11 cellular contexts compared by ENCODE assay signal in the genomic region with DNA sequence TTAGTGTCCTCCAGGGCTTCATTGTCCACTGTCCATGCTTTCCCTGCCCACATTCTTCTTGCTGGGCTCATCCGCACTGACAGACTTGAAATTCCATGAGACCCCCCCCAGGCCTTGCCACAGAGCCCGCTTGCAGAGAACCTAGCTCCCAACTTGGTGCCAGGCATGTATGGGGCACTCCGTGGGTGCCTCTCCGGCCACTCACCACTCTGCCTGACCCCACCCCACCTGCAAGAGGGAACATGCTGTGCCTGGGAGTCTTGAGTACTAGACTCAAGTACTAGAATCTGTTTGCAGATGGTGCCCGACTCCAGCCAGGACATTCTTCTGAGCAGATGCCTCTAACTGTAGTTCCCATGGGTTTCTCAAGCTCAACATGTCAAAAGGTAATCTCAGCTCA. TPM values are rescaled to one million over a fixed set of nuclear protein-coding genes. Genes with fewer than 3 reads are reported as not detected.
A peak's percentile ranks its signal among the peaks of the same experiment; 100 is the strongest.
DNase-seq lines count a peak whose midpoint lies in the region; ATAC-seq, FAIRE-seq and TF ChIP-seq lines count a peak whose summit lies in the region.
"Had no signal": no experiment of that assay in that cellular context is flagged by ENCODE, and none has a peak within 500 bp of the region (broad histone marks: within the 10 kb centered on the region; RNA-seq: fewer than 3 reads in every experiment).

No MANE protein-coding gene starts in this region.

- peak overlapping the region in 7 of 10 donors; percentile 24 to 75 (median 53) for H3K27ac ChIP-seq in heart right ventricle
- no peak overlapping the region for H3K27ac ChIP-seq in K562 (ENCODE audit: extremely low read depth, low read depth, low read length)
- H3K27ac ChIP-seq in mesenchymal stem cell (ENCODE audit: low read length, poor library complexity, severe bottlenecking): peak overlapping the region; percentile 24
- peak overlapping the region in 3 of 4 donors; percentile 23 to 49 (median 43) for H3K27ac ChIP-seq in upper lobe of left lung
- H3K27ac ChIP-seq: BLaER1 had no signal

- peak overlapping the region in 1 of 2 experiments; percentile 9 for H3K23ac ChIP-seq in mesenchymal stem cell (ENCODE audit: low read length in 2 of 2)

- H4K91ac ChIP-seq in mesenchymal stem cell (ENCODE audit: low read length): peak overlapping the region; percentile 47

- H3K14ac ChIP-seq in mesenchymal stem cell (ENCODE audit: low read length in 2 of 2): peak overlapping the region in 1 of 2 experiments; percentile 44

- 89 to 94% methylated on average over 5 of the region's 5 CpGs for WGBS in heart right ventricle, 2 donors
- WGBS in K562 (ENCODE audit: insufficient coverage, low coverage, missing lambda C conversion rate): 64% methylated on average over 5 of the region's 5 CpGs
- 89% methylated on average over 5 of the region's 5 CpGs for WGBS in mesenchymal stem cell
- WGBS in upper lobe of left lung, 2 donors: 77 to 86% methylated on average over 3 to 5 of the region's 5 CpGs

- TF ChIP-seq CTCF in heart right ventricle (IDR thresholded peaks at IDR 0.05): no peak
- no peak for TF ChIP-seq CTCF in K562 (IDR thresholded peaks at IDR 0.05 in 2 of 3, conservative IDR thresholded peaks at IDR 0.05 in 1 of 3; ENCODE audit: insufficient read depth in 2 of 3, low read depth in 1 of 3, low read length in 3 of 3)
- TF ChIP-seq CTCF in upper lobe of left lung (IDR thresholded peaks at IDR 0.05): no peak

- DNase-seq in heart right ventricle (no peak), left cardiac atrium (no peak), K562 (ENCODE audit: extremely low read depth in 1 of 4, low spot score in 3 of 4) (no peak), mesenchymal stem cell (no peak), upper lobe of left lung (peak; percentile 32 to 55), NOMO-1 treated with dmso at 0.1 percent for 144 hours (lab: John Stamatoyannopoulos, UW; ENCODE audit: unreplicated experiment) (no peak), Kasumi-1 (lab: John Stamatoyannopoulos, UW) (no peak)
- DNase-seq: nucleus accumbens had no signal

- peak; percentile 23 for FAIRE-seq in K562 (lab: Jason Lieb, UNC)

- H3K9me1 ChIP-seq in K562 (ENCODE audit: control insufficient read depth, insufficient read depth, low read length): no peaks in the 10 kb centered on the region

- H3K4me1 ChIP-seq in heart right ventricle: peaks cover 3 to 71% (median 41%) of the 10 kb centered on the region in 9 donors
- peaks cover 6 to 29% of the 10 kb centered on the region in 2 experiments; a peak in 3 of 5 replicates for H3K4me1 ChIP-seq in K562 (replicated peaks in 1 of 2; ENCODE audit: control insufficient read depth in 2 of 2, insufficient read depth in 2 of 2, low read length in 2 of 2)
- H3K4me1 ChIP-seq in mesenchymal stem cell (ENCODE audit: control insufficient read depth, insufficient read depth, low read depth, low read length): peaks cover 21% of the 10 kb centered on the region
- peaks cover 20 to 29% (median 25%) of the 10 kb centered on the region in 4 donors for H3K4me1 ChIP-seq in upper lobe of left lung
- H3K4me1 ChIP-seq: BLaER1 had no signal

- no peak for ATAC-seq in heart right ventricle
- no peak for ATAC-seq in left cardiac atrium
- ATAC-seq in K562: no peak
- no peak for ATAC-seq in upper lobe of left lung (ENCODE audit: low FRiP score in 2 of 2)
- ATAC-seq in GM21367 (IDR thresholded peaks at IDR 0.05; ENCODE audit: unreplicated experiment): no peak

- TF ChIP-seq POLR2A in K562 (conservative IDR thresholded peaks at IDR 0.05) (no peak), upper lobe of left lung (IDR thresholded peaks at IDR 0.05) (no peak)

- no TSS peak for BruUV-seq in K562 (replicated peaks; lab: Mats Ljungman, UMichigan)

- peak overlapping the region; percentile 51 to 63 for H2BK12ac ChIP-seq in mesenchymal stem cell (ENCODE audit: low read length in 2 of 2)

- peaks cover 49% of the 10 kb centered on the region for H3K79me1 ChIP-seq in mesenchymal stem cell (replicated peaks; ENCODE audit: low read length, poor library complexity, severe bottlenecking)

- peak overlapping the region; percentile 82 for H4K8ac ChIP-seq in mesenchymal stem cell (ENCODE audit: low read length)

- no peak overlapping the region for H3K4me3 ChIP-seq in heart right ventricle
- no peak overlapping the region for H3K4me3 ChIP-seq in K562
- peak overlapping the region in 1 of 2 experiments; percentile 27 for H3K4me3 ChIP-seq in mesenchymal stem cell (ENCODE audit: insufficient read depth in 1 of 2, low read depth in 1 of 2, low read length in 2 of 2)
- no peak overlapping the region for H3K4me3 ChIP-seq in upper lobe of left lung
- H3K4me3 ChIP-seq: BLaER1, coronary artery had no signal

- H3K9me3 ChIP-seq in heart right ventricle: no peaks in the 10 kb centered on the region
- no peaks in the 10 kb centered on the region for H3K9me3 ChIP-seq in K562 (replicated peaks; ENCODE audit: control insufficient read depth, insufficient read depth, low read depth, low read length)
- no peaks in the 10 kb centered on the region for H3K9me3 ChIP-seq in mesenchymal stem cell (ENCODE audit: control insufficient read depth, low read length)
- H3K9me3 ChIP-seq in upper lobe of left lung: no peaks in the 10 kb centered on the region
- H3K9me3 ChIP-seq: BLaER1 had no signal

- POLR2A ChIA-PET in K562 (lab: Yijun Ruan, JAX): interaction anchor here (1.1 to 2.0 kb wide), 2 partner anchors 9 to 20 kb away, joined by 3 to 8 read pairs; no protein-coding TSS in a partner anchor

- peak overlapping the region; percentile 13; the same call in 1 of the 2 replicates for H2AFZ ChIP-seq in K562 (ENCODE audit: low read depth, low read length)
- H2AFZ ChIP-seq in mesenchymal stem cell (ENCODE audit: low read depth, low read length): no peak overlapping the region

- peak overlapping the region; percentile 49 for H2BK5ac ChIP-seq in mesenchymal stem cell (ENCODE audit: low read depth, low read length, poor library complexity, severe bottlenecking)

- in situ Hi-C loops in K562 (cut with MboI): no loop called here

- H3K27me3 ChIP-seq in heart right ventricle (no peaks in the 10 kb centered on the region), K562 (ENCODE audit: control insufficient read depth in 2 of 2, insufficient read depth in 2 of 2, low read length in 2 of 2) (peaks cover 2 to 26% of the 10 kb centered on the region in 2 experiments; a peak in 2 of 5 replicates), mesenchymal stem cell (ENCODE audit: control insufficient read depth in 1 of 2, insufficient read depth in 1 of 2, low read length in 2 of 2) (no peaks in the 10 kb centered on the region), upper lobe of left lung (no peaks in the 10 kb centered on the region)
- H3K27me3 ChIP-seq: BLaER1 had no signal

- intact Hi-C loops in heart right ventricle (cut with DNase I) (loop anchor here in 2 of 10 donors (2.0 to 5.0 kb wide), 2 partner anchors 48 to 49 kb away; a partner anchor contains a TSS), left cardiac atrium (cut with DNase I) (no loop called here), K562 (cut with micrococcal nuclease) (no loop called here)

- H2BK15ac ChIP-seq in mesenchymal stem cell (ENCODE audit: low read depth, poor library complexity, severe bottlenecking): peak overlapping the region; percentile 54

- H4K20me1 ChIP-seq in K562 (replicated peaks; ENCODE audit: control insufficient read depth, insufficient read depth, low read length): no peaks in the 10 kb centered on the region

- TF ChIP-seq EP300 in K562 (IDR thresholded peaks at IDR 0.05; ENCODE audit: low read length) (no peak), upper lobe of left lung (IDR thresholded peaks at IDR 0.05) (no peak)

- H3K18ac ChIP-seq in mesenchymal stem cell (ENCODE audit: low read depth in 1 of 2, low read length in 2 of 2): peak overlapping the region; percentile 67 to 88

- peak overlapping the region; percentile 38 for H2BK120ac ChIP-seq in mesenchymal stem cell (ENCODE audit: low read depth, low read length)

- H3K4me2 ChIP-seq in K562 (ENCODE audit: insufficient read depth, low read length) (no peak overlapping the region), mesenchymal stem cell (ENCODE audit: low read length, poor library complexity, severe bottlenecking) (no peak overlapping the region)
- H3K4me2 ChIP-seq: BLaER1 had no signal

- H3K4ac ChIP-seq in mesenchymal stem cell (ENCODE audit: low read depth in 1 of 2, low read length in 2 of 2): peak overlapping the region; percentile 69 to 73

- no peak for TF ChIP-seq RAD21 in K562 (CRISPR knock-in tag; conservative IDR thresholded peaks at IDR 0.05 in 1 of 2, IDR thresholded peaks at IDR 0.05 in 1 of 2)

- H3K79me2 ChIP-seq in K562 (ENCODE audit: control insufficient read depth, insufficient read depth, low read length): no peaks in the 10 kb centered on the region

- peak overlapping the region; percentile 65 for H2AK5ac ChIP-seq in mesenchymal stem cell (ENCODE audit: low read length, severe bottlenecking)

- no peaks in the 10 kb centered on the region for H3K36me3 ChIP-seq in heart right ventricle
- H3K36me3 ChIP-seq in K562 (ENCODE audit: control insufficient read depth, insufficient read depth, low read length): no peaks in the 10 kb centered on the region
- peaks cover 0 to 6% of the 10 kb centered on the region in 2 experiments for H3K36me3 ChIP-seq in mesenchymal stem cell (ENCODE audit: control insufficient read depth in 1 of 2, insufficient read depth in 2 of 2, low read depth in 1 of 2, low read length in 2 of 2)
- H3K36me3 ChIP-seq in upper lobe of left lung: no peaks in the 10 kb centered on the region

- H3K9ac ChIP-seq in K562 (ENCODE audit: insufficient read depth in 1 of 2, low read depth in 2 of 2, low read length in 2 of 2) (peak overlapping the region in 1 of 2 experiments; percentile 45; a peak in 1 of 4 replicates), mesenchymal stem cell (ENCODE audit: low read length) (peak overlapping the region; percentile 78)
- H3K9ac ChIP-seq: BLaER1 had no signal

- CTCF ChIA-PET in K562 (lab: Yijun Ruan, JAX; ENCODE audit: low intra/inter-chr PET ratio): no interaction called here

RNA-seq across cellular contexts. Expression of a gene that starts 47.9 kb away (rescaled TPM):
- total RNA-seq in heart right ventricle (1 to 10 TPM in 8 of 10 donors, under 1 TPM in 2; 0.91 to 2.8 (median 1.6) TPM), left cardiac atrium (1 to 10 TPM; 1.2 to 2.6 TPM), K562 (2014; rRNA removed) (0.04 TPM in 1 of 2 replicates, not detected in the other), K562 (2014; rRNA removed; fragmentation: Illumina TruSeq; extraction: Trizol) (0.04 TPM in 1 of 2 replicates, not detected in the other), K562 (2015; rRNA removed; fragmentation: Illumina TruSeq; extraction: Trizol) (0.04 and 0.07 TPM in 2 replicates), K562 (2021) (0.16 and 0.20 TPM in 2 replicates), upper lobe of left lung (1 to 10 TPM; 2.0 to 7.3 (median 5.4) TPM)
- polyA plus RNA-seq in heart right ventricle (1 to 10 TPM in 1 of 2 donors, under 1 TPM in 1; 0.75 to 1.7 TPM), K562 (2011; rRNA removed) (0.07 and 0.24 TPM in 2 replicates), K562 (2014; fragmentation: Illumina TruSeq; extraction: Trizol) (0.07 and 0.10 TPM in 2 replicates), K562 (2014; fragmentation: Nextera tagmentation; extraction: Ambion mirVana) (not detected), K562 (2014; rRNA removed) (0.04 and 0.07 TPM in 2 replicates)
- total RNA-seq in K562 (2011; cell fraction: chromatin; rRNA removed; ENCODE audit: low replicate concordance): 0.28 TPM in 1 of 2 replicates, not detected in the other
- total RNA-seq in K562 (2011; cell fraction: nucleolus; rRNA removed): under 0.01 and 0.17 TPM in 2 replicates
- total RNA-seq in K562 (2011; cell fraction: nucleoplasm; rRNA removed): 0.07 and 0.15 TPM in 2 replicates
- polyA plus RNA-seq in K562 (2011; cell fraction: cytosol; rRNA removed): 0.13 and 0.21 TPM in 2 replicates
- polyA plus RNA-seq in K562 (2011; cell fraction: nucleus; rRNA removed): 0.28 and 0.44 TPM in 2 replicates
- polyA plus RNA-seq in K562 (2012): 0.09 and 0.60 TPM in 2 replicates
- 0.07 and 0.18 TPM in 2 replicates for polyA minus RNA-seq in K562 (2011; rRNA and poly(A)+ RNA removed)
- 0.29 and 0.64 TPM in 2 replicates for polyA minus RNA-seq in K562 (2011; cell fraction: cytosol; rRNA and poly(A)+ RNA removed)
- polyA minus RNA-seq in K562 (2011; cell fraction: nucleus; rRNA and poly(A)+ RNA removed): under 0.01 and 0.44 TPM in 2 replicates
- 8.3 TPM for polyA plus RNA-seq in mesenchymal stem cell (2013, experiment 1 of 2)
- 7.9 TPM for polyA plus RNA-seq in mesenchymal stem cell (2013, experiment 2 of 2)

Comparison
In these comparisons a context has a peak if more than half of its experiments do, and no peak if none do; other contexts are left out.
1. DNase-seq: peak in upper lobe of left lung (2 of 2); none in heart right ventricle (0 of 2), left cardiac atrium (single experiment), K562 (0 of 4), mesenchymal stem cell (single experiment), NOMO-1 treated with dmso at 0.1 percent for 144 hours (single experiment) and Kasumi-1 (0 of 2).